Comparison of ENCODE assay signal across 8 cellular contexts in the genomic region with DNA sequence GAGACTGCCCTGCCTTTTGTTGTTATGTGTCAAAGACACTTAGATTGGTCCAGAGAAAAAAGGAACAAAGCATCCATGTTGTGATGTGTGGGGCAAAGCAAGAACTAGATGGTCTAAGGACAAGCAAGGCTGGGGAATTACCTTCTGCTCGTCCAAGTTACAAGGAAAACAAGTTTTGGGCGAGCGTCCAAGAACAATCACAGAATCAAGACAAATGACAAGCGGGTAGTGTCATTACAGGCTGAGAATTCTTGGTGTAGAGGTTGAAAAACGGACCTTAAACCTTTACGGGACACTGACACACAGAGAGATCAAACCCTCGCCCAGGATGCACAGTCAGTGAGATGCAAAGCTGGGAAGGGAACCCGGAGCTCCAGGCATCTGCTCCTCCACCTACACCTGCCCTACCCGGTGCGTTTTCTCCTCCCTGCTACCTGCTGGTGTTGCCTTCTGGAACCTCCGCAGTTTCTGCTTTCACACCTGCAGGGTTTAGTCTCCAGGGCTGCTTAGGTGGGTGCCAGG. TPM values are rescaled to one million over a fixed set of nuclear protein-coding genes. Genes with fewer than 3 reads are reported as not detected.
DNase-seq lines count a peak whose midpoint lies in the region; ATAC-seq, FAIRE-seq and TF ChIP-seq lines count a peak whose summit lies in the region.

No MANE protein-coding gene starts in this region.

- peaks cover 26% of the 10 kb centered on the region for H3K36me3 Mint-ChIP-seq in CD4-positive, alpha-beta T cell (ENCODE audit: low read depth)
- H3K36me3 Mint-ChIP-seq in H9 (ENCODE audit: insufficient read depth in 1 of 3, low read depth in 3 of 3) (peaks cover 3 to 10% (median 4%) of the 10 kb centered on the region in 3 experiments; a peak in 5 of 7 replicates), T-cell (peaks cover 17% of the 10 kb centered on the region)

- intact Hi-C loops in CD4-positive, alpha-beta T cell (cut with DNase I, micrococcal nuclease): loop anchor here (1.0 to 5.0 kb wide), 5 partner anchors 11 to 144 kb away; a partner anchor contains a TSS

- POLR2A ChIA-PET in CD4-positive, alpha-beta T cell (lab: Charles Lee): interaction anchor here (0.5 to 1.5 kb wide), 10 partner anchors 11 to 681 kb away, joined by 3 to 24 read pairs (median 4); a partner anchor contains a TSS
- POLR2A ChIA-PET in T-cell (lab: Charles Lee): interaction anchor here (0.7 to 0.9 kb wide), 2 partner anchors 15 to 807 kb away, joined by 3 to 5 read pairs; no protein-coding TSS in a partner anchor

- peak overlapping the region; percentile 63 for H3K27ac Mint-ChIP-seq in CD4-positive, alpha-beta T cell
- H3K27ac Mint-ChIP-seq in H9: no peak overlapping the region
- H3K27ac Mint-ChIP-seq in T-cell: peak overlapping the region; percentile 39 to 69

- no peaks in the 10 kb centered on the region for H3K79me2 ChIP-seq in H9 (ENCODE audit: insufficient read depth, low read length)

- no peaks in the 10 kb centered on the region for H3K36me3 ChIP-seq in right atrium auricular region
- peaks cover 8 to 14% (median 13%) of the 10 kb centered on the region in 3 donors for H3K36me3 ChIP-seq in skeletal muscle tissue (ENCODE audit: control insufficient read depth in 3 of 3, insufficient read depth in 3 of 3, low read length in 3 of 3)

- H3K79me1 ChIP-seq in H9 (ENCODE audit: insufficient read depth, low read depth, low read length, poor library complexity, severe bottlenecking): no peaks in the 10 kb centered on the region

- no peak overlapping the region for H3K14ac ChIP-seq in H9 (ENCODE audit: insufficient read depth, low read length)

- no peak for DNase-seq in CD4-positive, alpha-beta T cell
- DNase-seq in H9 (no peak), T-cell (no peak), right atrium auricular region (ENCODE audit: low spot score) (no peak), ecto neural progenitor cell (ENCODE audit: low spot score) (no peak), D721Med (ENCODE audit: insufficient read length, low spot score) (no peak)
- DNase-seq in activated CD4-positive, alpha-beta T cell treated with anti-CD3 and anti-CD28 coated beads for 48 hours: no peak

- H3K4me3 Mint-ChIP-seq in CD4-positive, alpha-beta T cell: peak overlapping the region; percentile 85
- H3K4me3 Mint-ChIP-seq in H9 (peak overlapping the region; percentile 71 to 84), T-cell (peak overlapping the region; percentile 81 to 87 (median 86))

- peak; percentile 15 for ATAC-seq in CD4-positive, alpha-beta T cell (ENCODE audit: poor library complexity)
- peak; percentile 24 to 34 (median 30) for ATAC-seq in T-cell (replicated peaks in 1 of 4)

- peaks cover 4% of the 10 kb centered on the region for H3K9me3 Mint-ChIP-seq in CD4-positive, alpha-beta T cell
- peaks cover 29 to 32% of the 10 kb centered on the region in 2 experiments for H3K9me3 Mint-ChIP-seq in H9
- peaks cover 2 to 6% (median 5%) of the 10 kb centered on the region in 3 donors for H3K9me3 Mint-ChIP-seq in T-cell

- H3K4me2 ChIP-seq in H9 (ENCODE audit: insufficient read depth, insufficient read length, low read length): peak overlapping the region; percentile 49

- no peak overlapping the region for H3T11ph ChIP-seq in H9 (ENCODE audit: low read length)

- H3K9ac ChIP-seq in H9 (ENCODE audit: extremely low read depth, insufficient read length, low read length): no peak overlapping the region
- H3K9ac ChIP-seq in skeletal muscle tissue (ENCODE audit: low read depth in 1 of 3, low read length in 3 of 3): peak overlapping the region; percentile 33 to 83 (median 79)

- WGBS in H9 (ENCODE audit: extremely low coverage, insufficient read length, low lambda C conversion rate): no CpG with 5 or more reads among the region's 11 CpGs

- H3K27ac ChIP-seq in CD4-positive, alpha-beta T cell (ENCODE audit: low read depth, low read length): no peak overlapping the region
- H3K27ac ChIP-seq in H9 (ENCODE audit: insufficient read length, low read depth, low read length) (no peak overlapping the region), right atrium auricular region (peak overlapping the region in 1 of 2 donors; percentile 75), skeletal muscle tissue (ENCODE audit: low read depth, low read length) (peak overlapping the region; percentile 51)

- CTCF ChIA-PET in CD4-positive, alpha-beta T cell (lab: Charles Lee): interaction anchor here (1.1 to 2.6 kb wide), 2 partner anchors 63 to 69 kb away, joined by 3 to 10 read pairs; a partner anchor contains a TSS
- CTCF ChIA-PET in T-cell (lab: Charles Lee): interaction anchor here in 1 of 2 donors (0.8 to 1.2 kb wide), 3 partner anchors 10 to 88 kb away, joined by 3 to 4 read pairs (median 3); a partner anchor contains a TSS

- H3K27me3 ChIP-seq in CD4-positive, alpha-beta T cell (ENCODE audit: control insufficient read depth, insufficient read depth, low read length): peaks cover 16% of the 10 kb centered on the region
- H3K27me3 ChIP-seq in H9 (ENCODE audit: insufficient read depth, low read length): peaks cover 3% of the 10 kb centered on the region; the same call in 1 of the 2 replicates
- H3K27me3 ChIP-seq in right atrium auricular region: no peaks in the 10 kb centered on the region
- peaks cover 4 to 8% (median 4%) of the 10 kb centered on the region in 3 donors for H3K27me3 ChIP-seq in skeletal muscle tissue (ENCODE audit: control insufficient read depth in 3 of 3, insufficient read depth in 3 of 3, low read length in 3 of 3)

- no peak overlapping the region for H2BK20ac ChIP-seq in H9 (ENCODE audit: low read depth, low read length, poor library complexity, severe bottlenecking)

- no peak for FAIRE-seq in D721Med (lab: Jason Lieb, UNC)

- peaks cover 21% of the 10 kb centered on the region for H3K4me1 Mint-ChIP-seq in CD4-positive, alpha-beta T cell (ENCODE audit: low read depth)
- peaks cover 12 to 13% of the 10 kb centered on the region in 2 experiments for H3K4me1 Mint-ChIP-seq in H9
- H3K4me1 Mint-ChIP-seq in T-cell: peaks cover 22 to 24% (median 23%) of the 10 kb centered on the region in 3 donors

- no peak overlapping the region for H3K56ac ChIP-seq in H9 (ENCODE audit: insufficient read length, low read depth, low read length)

- no peak overlapping the region for H4K8ac ChIP-seq in H9 (replicated peaks; ENCODE audit: insufficient read length, low read depth, low read length)

- H3K23me2 ChIP-seq in H9 (ENCODE audit: insufficient read length, low read depth, low read length, poor library complexity, severe bottlenecking): peaks cover 3% of the 10 kb centered on the region

- H3K18ac ChIP-seq in H9 (ENCODE audit: insufficient read length, low read depth, low read length): no peak overlapping the region

- no peak overlapping the region for H2AK5ac ChIP-seq in H9 (ENCODE audit: insufficient read length, low read length)

- peaks cover 7% of the 10 kb centered on the region for H3K9me3 ChIP-seq in CD4-positive, alpha-beta T cell (ENCODE audit: control insufficient read depth, low read length)
- H3K9me3 ChIP-seq in H9 (ENCODE audit: control insufficient read depth, low read depth, low read length) (peaks cover 4% of the 10 kb centered on the region), right atrium auricular region (peaks cover 0 to 6% of the 10 kb centered on the region in 2 donors), skeletal muscle tissue (ENCODE audit: control insufficient read depth in 3 of 3, low read length in 3 of 3) (no peaks in the 10 kb centered on the region)

- H2BK120ac ChIP-seq in H9 (ENCODE audit: low read depth, low read length, poor library complexity, severe bottlenecking): no peak overlapping the region

- H3K4me3 ChIP-seq in right atrium auricular region (peak overlapping the region; percentile 65 to 95), skeletal muscle tissue (ENCODE audit: low read length in 3 of 3) (peak overlapping the region; percentile 73 to 88 (median 84))

- H3K27me3 Mint-ChIP-seq in CD4-positive, alpha-beta T cell: peaks cover 28% of the 10 kb centered on the region
- peaks cover 60% of the 10 kb centered on the region for H3K27me3 Mint-ChIP-seq in H9 (ENCODE audit: low read depth)
- H3K27me3 Mint-ChIP-seq in T-cell: peaks cover 8 to 31% of the 10 kb centered on the region in 2 donors

- H2BK12ac ChIP-seq in H9 (ENCODE audit: insufficient read length, low read depth, low read length): no peak overlapping the region

- no peak for TF ChIP-seq CTCF in CD4-positive, alpha-beta T cell (IDR thresholded peaks at IDR 0.05)
- TF ChIP-seq CTCF in H9 (conservative IDR thresholded peaks at IDR 0.05): no peak
- no peak for TF ChIP-seq CTCF in right atrium auricular region (IDR thresholded peaks at IDR 0.05)
- TF ChIP-seq CTCF in D721Med (IDR thresholded peaks at IDR 0.05; ENCODE audit: insufficient read depth, missing control alignments): no peak

- no peak overlapping the region for H2BK5ac ChIP-seq in H9 (ENCODE audit: insufficient read length, low read length)

- no peak overlapping the region for H2BK15ac ChIP-seq in H9 (ENCODE audit: low read depth, low read length)

- no peaks in the 10 kb centered on the region for H4K20me1 ChIP-seq in H9 (ENCODE audit: control insufficient read depth, insufficient read depth, insufficient read length)

- no peak overlapping the region for H3K4ac ChIP-seq in H9 (ENCODE audit: low read depth, low read length)

- no peak overlapping the region for H3K23ac ChIP-seq in H9 (ENCODE audit: insufficient read length, low read depth, low read length)

- no peak overlapping the region for H4K91ac ChIP-seq in H9 (ENCODE audit: insufficient read length, low read depth, low read length)

- H2AFZ ChIP-seq in H9 (ENCODE audit: low read length): peak overlapping the region; percentile 80

- H3K4me1 ChIP-seq in H9 (ENCODE audit: insufficient read depth, low read length) (no peaks in the 10 kb centered on the region), right atrium auricular region (peaks cover 0 to 11% of the 10 kb centered on the region in 2 donors), skeletal muscle tissue (ENCODE audit: control insufficient read depth in 3 of 3, insufficient read depth in 3 of 3, low read length in 3 of 3) (peaks cover 11 to 19% (median 11%) of the 10 kb centered on the region in 3 donors)

- H4K5ac ChIP-seq in H9 (ENCODE audit: insufficient read length, low read depth, low read length): no peak overlapping the region

RNA-seq across cellular contexts. Expression of a gene that starts 0.5 kb away (rescaled TPM):
- 1 to 10 TPM; 6.3 to 7.6 TPM for total RNA-seq in CD4-positive, alpha-beta T cell
- total RNA-seq in H9 (2021) (6.3 and 8.7 TPM in 2 replicates), T-cell (10 to 100 TPM in 4 of 5 donors, 1 to 10 TPM in 1; 9.5 to 17.2 (median 15.7) TPM), right atrium auricular region (1 to 10 TPM; 2.7 to 6.9 TPM), skeletal muscle tissue (5.7 TPM)

RNA-seq across cellular contexts. Expression of a gene that starts 10.9 kb away (rescaled TPM):
- 1 to 10 TPM; 1.0 to 1.4 TPM for total RNA-seq in CD4-positive, alpha-beta T cell
- total RNA-seq in H9 (2021): 0.24 and 0.42 TPM in 2 replicates
- 1 to 10 TPM; 1.4 to 8.5 (median 4.9) TPM for total RNA-seq in T-cell
- total RNA-seq in right atrium auricular region: 1 to 10 TPM; 2.7 to 3.1 TPM
- 9.9 TPM for total RNA-seq in skeletal muscle tissue

RNA-seq across cellular contexts. Expression of a gene that starts 16.0 kb away (rescaled TPM):
- total RNA-seq in CD4-positive, alpha-beta T cell: 10 to 100 TPM; 24.3 to 25.2 TPM
- total RNA-seq in H9 (2021) (12.7 and 14.8 TPM in 2 replicates), T-cell (10 to 100 TPM; 17.9 to 33.2 (median 28.2) TPM), right atrium auricular region (1 to 10 TPM; 5.9 to 9.9 TPM), skeletal muscle tissue (9.9 TPM)

RNA-seq across cellular contexts. Expression of a gene that starts 25.3 kb away (rescaled TPM):
- total RNA-seq in CD4-positive, alpha-beta T cell: 10 to 100 TPM; 13.6 to 14.6 TPM
- total RNA-seq in H9 (2021) (7.6 and 8.4 TPM in 2 replicates), T-cell (10 to 100 TPM; 12.0 to 20.5 (median 18.9) TPM), right atrium auricular region (10 to 100 TPM in 1 of 2 donors, 1 to 10 TPM in 1; 7.9 to 10.0 TPM), skeletal muscle tissue (3.1 TPM)

RNA-seq across cellular contexts. Expression of a gene that starts 42.4 kb away (rescaled TPM):
- 1 to 10 TPM; 1.7 to 1.8 TPM for total RNA-seq in CD4-positive, alpha-beta T cell
- total RNA-seq in H9 (2021) (6.5 and 7.4 TPM in 2 replicates), T-cell (10 to 100 TPM in 2 of 5 donors, 1 to 10 TPM in 3; 4.3 to 13.3 (median 9.4) TPM), right atrium auricular region (10 to 100 TPM; 17.4 to 18.5 TPM), skeletal muscle tissue (8.4 TPM)

Comparison
In these comparisons a context has a peak if more than half of its experiments do, and no peak if none do; other contexts are left out.
1. H3K27ac Mint-ChIP-seq: peak in CD4-positive, alpha-beta T cell (single experiment) and T-cell (2 of 2); none in H9 (0 of 3).
2. Peak in every context shown above with its lines, with median percentiles within 50 percentile points of each other: H3K4me3 Mint-ChIP-seq.